Comparison of ENCODE assay signal across 16 cellular contexts in genomic region chr15:87527416-87527815, GRCh38.
A peak's percentile ranks its signal among the peaks of the same experiment; 100 is the strongest.
DNase-seq lines count a peak whose midpoint lies in the region; ATAC-seq, FAIRE-seq and TF ChIP-seq lines count a peak whose summit lies in the region.
"Had no signal": no experiment of that assay in that cellular context is flagged by ENCODE, and none has a peak within 500 bp of the region (broad histone marks: within the 10 kb centered on the region; RNA-seq: fewer than 3 reads in every experiment).

No MANE protein-coding gene starts in this region.

- intact Hi-C loops in pancreas (cut with DNase I) (no loop called here), sciatic nerve (cut with DNase I) (no loop called here)

- H3K4ac ChIP-seq in H1 (replicated peaks; ENCODE audit: insufficient read length, low read depth, low read length): no peak overlapping the region

- H4K91ac ChIP-seq in H1 (replicated peaks; ENCODE audit: insufficient read length, low read length): no peak overlapping the region

- TF ChIP-seq POLR2A in H1 (IDR thresholded peaks at IDR 0.05; ENCODE audit: control extremely low read depth in 1 of 2, low read depth in 2 of 2, low read length in 2 of 2): no peak

- H2AFZ ChIP-seq in H1 (ENCODE audit: low read length): peak overlapping the region; percentile 52; the same call in 1 of the 2 replicates

- 93% methylated on average over 4 of the region's 4 CpGs; no CpG with 5 or more reads in 1 of the 2 experiments for WGBS in H1 (ENCODE audit: extremely low coverage in 1 of 2, insufficient coverage in 1 of 2, insufficient read length in 1 of 2, insufficient replicate concordance in 2 of 2, low coverage in 1 of 2, low lambda C conversion rate in 2 of 2, missing lambda C conversion rate in 1 of 2), 2 experiments
- WGBS in pancreas, 2 donors: 40 to 52% methylated on average over 4 of the region's 4 CpGs

- no peak overlapping the region for H3K9ac ChIP-seq in H1 (replicated peaks in 1 of 4; ENCODE audit: extremely low read depth in 1 of 4, low read depth in 3 of 4, low read length in 3 of 4)

- no peak for TF ChIP-seq RAD21 in H1 (IDR thresholded peaks at IDR 0.05 in 1 of 2, conservative IDR thresholded peaks at IDR 0.05 in 1 of 2; ENCODE audit: low read depth in 2 of 2, low read length in 2 of 2)

- H3K9me3 ChIP-seq in H1 (ENCODE audit: insufficient read depth in 2 of 2, low read depth in 1 of 2, low read length in 1 of 2): no peaks in the 10 kb centered on the region
- no peaks in the 10 kb centered on the region for H3K9me3 ChIP-seq in pancreas
- H3K9me3 ChIP-seq: lower lobe of right lung, transverse colon had no signal

- no peaks in the 10 kb centered on the region for H3K79me2 ChIP-seq in H1 (ENCODE audit: control insufficient read depth in 1 of 2, insufficient read depth in 2 of 2, low read length in 2 of 2)

- H3K14ac ChIP-seq in H1 (ENCODE audit: insufficient read length): no peak overlapping the region

- H3K79me1 ChIP-seq in H1 (ENCODE audit: low read depth, low read length): no peaks in the 10 kb centered on the region

- no peaks in the 10 kb centered on the region for H3K36me3 ChIP-seq in H7 (replicated peaks; ENCODE audit: control insufficient read depth, insufficient read depth, low read length)
- H3K36me3 ChIP-seq in H1 (ENCODE audit: control insufficient read depth in 2 of 4, insufficient read depth in 4 of 4, low read length in 3 of 4): no peaks in the 10 kb centered on the region
- no peaks in the 10 kb centered on the region for H3K36me3 ChIP-seq in pancreas
- H3K36me3 ChIP-seq: lower lobe of right lung, transverse colon had no signal

- no peak for FAIRE-seq in H1 (lab: Jason Lieb, UNC)
- FAIRE-seq in pancreas (lab: Jason Lieb, UNC): no peak
- FAIRE-seq: TTC549 had no signal

- no peak overlapping the region for H4K5ac ChIP-seq in H1 (ENCODE audit: insufficient read length, low read depth, low read length)

- no peak overlapping the region for H2BK120ac ChIP-seq in H1 (replicated peaks; ENCODE audit: low read depth, low read length)

- H4K8ac ChIP-seq in H1 (ENCODE audit: extremely low read depth, insufficient read depth, low read length): no peak overlapping the region

- TF ChIP-seq CTCF in H1 (IDR thresholded peaks at IDR 0.05; ENCODE audit: control extremely low read depth in 1 of 3, insufficient read depth in 1 of 3, low read depth in 1 of 3, low read length in 3 of 3) (no peak), pancreas (IDR thresholded peaks at IDR 0.05) (no peak)

- H2BK20ac ChIP-seq in H1 (ENCODE audit: low read length): no peak overlapping the region

- DNase-seq in H7 (peak; percentile 19), NCI-H226 (peak; percentile 88), H1 (ENCODE audit: low read depth in 1 of 2, low spot score in 2 of 2) (no peak), pancreas (peak in 4 of 6 donors; percentile 9 to 38 (median 20)), sciatic nerve (ENCODE audit: low spot score) (no peak), amygdala (lab: John Stamatoyannopoulos, UW) (no peak), DMS79 treated with DMSO at 0.1 percent for 48 hours (lab: John Stamatoyannopoulos, UW) (no peak)
- DNase-seq: cortex of kidney; GF-D8; lower lobe of right lung; NCI-H187; stimulated activated CD4-positive, alpha-beta T cell treated with anti-CD3 and anti-CD28 coated beads, Interleukin-4, amount 100 ng/mL, for 24 hours; transverse colon had no signal

- H4K20me1 ChIP-seq in H1 (replicated peaks in 1 of 2; ENCODE audit: control insufficient read depth in 1 of 2, insufficient read depth in 2 of 2, low read length in 2 of 2): no peaks in the 10 kb centered on the region

- H3K23ac ChIP-seq in H1 (ENCODE audit: insufficient read length): no peak overlapping the region

- POLR2A ChIA-PET in H1 (lab: Charles Lee; ENCODE audit: partially characterized antibody): no interaction called here

- no peak for TF ChIP-seq EP300 in H1 (IDR thresholded peaks at IDR 0.05; ENCODE audit: borderline replicate concordance in 1 of 2, low read depth in 2 of 2, low read length in 2 of 2)

- ATAC-seq in pancreas (peak; percentile 69 to 91 (median 79)), sciatic nerve (no peak)
- ATAC-seq: activated T-helper 17 cell treated with anti-CD3 and anti-CD28 coated beads, Interleukin-2, amount 50 U/mL, for 72 hours; lower lobe of right lung had no signal

- H3K27ac ChIP-seq in H1 (ENCODE audit: low read depth, low read length) (no peak overlapping the region), pancreas (no peak overlapping the region)
- H3K27ac ChIP-seq: C4-2B, lower lobe of right lung, transverse colon had no signal

- H3K23me2 ChIP-seq in H1 (ENCODE audit: low read depth, low read length): no peaks in the 10 kb centered on the region

- no peak overlapping the region for H3K18ac ChIP-seq in H1 (ENCODE audit: extremely low read depth, low read length)

- CTCF ChIA-PET in H1 (lab: Charles Lee; ENCODE audit: partially characterized antibody): interaction anchor here (1.2 kb wide), 1 partner anchor 612 kb away, joined by 3 read pairs; no protein-coding TSS in a partner anchor

- H3K27me3 ChIP-seq in H7 (ENCODE audit: control insufficient read depth, insufficient read depth, low read length) (no peaks in the 10 kb centered on the region), H1 (replicated peaks in 1 of 4; ENCODE audit: control insufficient read depth in 3 of 4, extremely low read depth in 1 of 4, insufficient read depth in 3 of 4, low read length in 3 of 4) (no peaks in the 10 kb centered on the region), pancreas (no peaks in the 10 kb centered on the region)
- H3K27me3 ChIP-seq: transverse colon had no signal

- no peak overlapping the region for H2BK12ac ChIP-seq in H1 (ENCODE audit: low read depth, low read length)

- H3K4me1 ChIP-seq in H1 (replicated peaks in 1 of 4; ENCODE audit: control insufficient read depth in 3 of 4, insufficient read depth in 4 of 4, low read length in 3 of 4) (no peaks in the 10 kb centered on the region), pancreas (no peaks in the 10 kb centered on the region)
- H3K4me1 ChIP-seq: lower lobe of right lung, transverse colon had no signal

- no peak overlapping the region for H2BK5ac ChIP-seq in H1 (ENCODE audit: low read depth, low read length)

- no peak overlapping the region for H3K56ac ChIP-seq in H1 (replicated peaks; ENCODE audit: insufficient read length, low read depth, low read length)

- H3K4me2 ChIP-seq in H1 (ENCODE audit: insufficient read depth in 1 of 2, low read depth in 2 of 2, low read length in 2 of 2): no peak overlapping the region

- no peak overlapping the region; the same call in 1 of the 2 replicates for H2AK5ac ChIP-seq in H1 (ENCODE audit: low read depth, low read length)

- H3K4me3 ChIP-seq in H7 (ENCODE audit: insufficient read depth, low read depth, low read length): no peak overlapping the region
- H3K4me3 ChIP-seq in H1 (ENCODE audit: extremely low read depth in 1 of 4, insufficient read depth in 2 of 4, low read depth in 3 of 4, low read length in 4 of 4): no peak overlapping the region
- no peak overlapping the region for H3K4me3 ChIP-seq in pancreas
- H3K4me3 ChIP-seq: lower lobe of right lung, transverse colon had no signal

- no peak overlapping the region for H2BK15ac ChIP-seq in H1 (ENCODE audit: low read length)

TF ChIP-seq in H1, 55 proteins besides CTCF, POLR2A, EP300 and RAD21:
- TF ChIP-seq HDAC6 (IDR thresholded peaks at IDR 0.05; ENCODE audit: low read depth, low read length) (no peak), TBP (IDR thresholded peaks at IDR 0.05; ENCODE audit: low read depth, low read length) (no peak), KDM5A (IDR thresholded peaks at IDR 0.05; ENCODE audit: low read length) (no peak), SP4 (IDR thresholded peaks at IDR 0.05; ENCODE audit: low read length) (no peak), JUND (IDR thresholded peaks at IDR 0.05; ENCODE audit: low read length) (peak; percentile 88)

Comparison
In these comparisons a context has a peak if more than half of its experiments do, and no peak if none do; other contexts are left out.
1. DNase-seq: peak in H7 (single experiment), NCI-H226 (single experiment) and pancreas (4 of 6); none in H1 (0 of 2), sciatic nerve (single experiment), amygdala (0 of 56) and DMS79 treated with DMSO at 0.1 percent for 48 hours (single experiment).